Comparison of ENCODE assay signal across 5 cellular contexts in the genomic region with DNA sequence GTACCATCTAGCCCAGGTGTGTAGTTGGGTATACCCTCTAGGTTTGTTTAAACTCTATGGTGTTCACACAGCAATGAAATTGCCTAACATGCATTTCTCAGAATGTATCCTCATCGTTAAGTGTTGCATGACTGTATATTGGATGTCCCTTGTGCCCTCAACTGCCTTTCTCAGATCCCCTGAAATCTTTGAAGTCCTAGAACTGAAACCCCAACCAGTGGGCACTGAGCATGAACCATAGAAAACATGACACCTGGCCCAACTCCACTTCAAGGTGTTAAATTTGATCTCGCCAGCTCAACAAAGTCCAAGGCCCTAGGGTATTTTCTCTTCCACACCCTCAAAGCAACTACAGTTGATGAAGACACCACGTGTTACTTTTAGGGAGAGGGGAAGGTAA. TPM values are rescaled to one million over a fixed set of nuclear protein-coding genes. Genes with fewer than 3 reads are reported as not detected.
"Had no signal": no experiment of that assay in that cellular context is flagged by ENCODE, and none has a peak within 500 bp of the region (broad histone marks: within the 10 kb centered on the region; RNA-seq: fewer than 3 reads in every experiment).

No MANE protein-coding gene starts in this region.

- H3K4me1 Mint-ChIP-seq: GM23338, H9, IgD-negative memory B cell had no signal

- H3K4me3 ChIP-seq: GM23338 had no signal

- ATAC-seq: GM23338 had no signal

- H2AFZ ChIP-seq: GM23338 had no signal

- H3K4me3 Mint-ChIP-seq: GM23338, H9, IgD-negative memory B cell had no signal

- H3K4me2 ChIP-seq: GM23338 had no signal

- H3K36me3 Mint-ChIP-seq: IgD-negative memory B cell had no signal

- H3K27ac ChIP-seq: HL-60 had no signal

- DNase-seq: H9, HCEC 1CT had no signal

- H3K27ac Mint-ChIP-seq: GM23338, H9, IgD-negative memory B cell had no signal

RNA-seq across cellular contexts. Expression of gene SHROOM2, which starts 56.2 kb away (rescaled TPM):
- polyA plus RNA-seq: IgD-negative memory B cell had no signal
